ENCODE assay signal across 10 cellular contexts in the genomic region with DNA sequence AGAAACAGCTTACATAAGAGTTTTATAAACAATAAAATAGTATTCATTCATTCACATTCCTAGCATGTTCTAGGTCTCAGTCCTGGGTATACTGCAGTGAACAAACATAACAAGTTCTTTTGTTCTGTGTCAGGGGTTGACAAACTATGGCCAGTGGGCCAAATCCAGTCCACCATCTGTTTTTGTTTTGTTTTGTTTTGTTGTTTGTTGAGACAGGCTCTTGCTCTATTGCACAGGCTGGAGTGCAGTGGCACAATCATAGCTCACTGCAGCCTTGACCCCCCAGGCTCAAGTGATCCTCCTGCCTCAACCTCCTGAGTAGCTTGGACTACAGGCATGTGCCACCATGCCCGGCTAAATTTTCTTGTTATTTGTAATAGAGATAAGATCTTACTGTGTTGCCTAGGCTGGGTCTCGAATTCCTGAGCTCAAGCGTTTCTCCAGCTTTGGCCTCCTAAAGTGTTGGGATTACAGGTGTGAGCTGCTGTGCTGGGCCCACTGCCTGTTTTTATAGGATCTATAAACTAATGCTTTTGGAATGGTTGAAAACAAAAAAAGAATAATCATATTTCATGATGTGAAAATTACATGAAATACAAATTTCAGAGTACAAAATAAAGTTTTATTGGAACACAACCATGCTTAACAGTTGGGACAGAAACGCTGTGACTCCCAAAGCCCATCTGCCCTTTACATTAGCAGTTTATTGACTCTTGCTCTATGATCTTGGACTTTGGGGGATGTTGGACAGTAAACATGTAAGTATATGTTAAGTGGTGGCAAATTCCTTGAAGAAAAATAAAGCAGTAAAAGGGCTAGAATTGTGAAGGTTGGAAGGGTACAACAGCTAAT. TPM values are rescaled to one million over a fixed set of nuclear protein-coding genes. Genes with fewer than 3 reads are reported as not detected.
DNase-seq lines count a peak whose midpoint lies in the region; ATAC-seq lines count a peak whose summit lies in the region.
"Had no signal": no experiment of that assay in that cellular context is flagged by ENCODE, and none has a peak within 500 bp of the region (broad histone marks: within the 10 kb centered on the region; RNA-seq: fewer than 3 reads in every experiment).

No MANE protein-coding gene starts in this region.

- H3K4me1 ChIP-seq in mesenchymal stem cell (ENCODE audit: control insufficient read depth, insufficient read depth, low read depth, low read length): peaks cover 6% of the 10 kb centered on the region

- H4K91ac ChIP-seq in mesenchymal stem cell (ENCODE audit: low read length): no peak overlapping the region

- H3K79me1 ChIP-seq in mesenchymal stem cell (replicated peaks; ENCODE audit: low read length, poor library complexity, severe bottlenecking): no peaks in the 10 kb centered on the region

- no peaks in the 10 kb centered on the region for H3K9me3 ChIP-seq in mesenchymal stem cell (ENCODE audit: control insufficient read depth, low read length)

- peak overlapping the region; percentile 83 for H3K27ac ChIP-seq in cingulate gyrus (ENCODE audit: low read depth, low read length)
- H3K27ac ChIP-seq in mesenchymal stem cell (ENCODE audit: low read length, poor library complexity, severe bottlenecking): peak overlapping the region; percentile 82

- H2BK120ac ChIP-seq in mesenchymal stem cell (ENCODE audit: low read depth, low read length): no peak overlapping the region

- H2BK12ac ChIP-seq in mesenchymal stem cell (ENCODE audit: low read length in 2 of 2): no peak overlapping the region

- H3K36me3 ChIP-seq in mesenchymal stem cell (ENCODE audit: control insufficient read depth in 1 of 2, insufficient read depth in 2 of 2, low read depth in 1 of 2, low read length in 2 of 2): peaks cover 0 to 5% of the 10 kb centered on the region in 2 experiments

- peak overlapping the region in 1 of 2 experiments; percentile 26 for H3K4ac ChIP-seq in mesenchymal stem cell (ENCODE audit: low read depth in 1 of 2, low read length in 2 of 2)

- no peak overlapping the region for H3K23ac ChIP-seq in mesenchymal stem cell (ENCODE audit: low read length in 2 of 2)

- no peak overlapping the region for H2AK5ac ChIP-seq in mesenchymal stem cell (ENCODE audit: low read length, severe bottlenecking)

- no peak overlapping the region for H4K8ac ChIP-seq in mesenchymal stem cell (ENCODE audit: low read length)

- WGBS in mesenchymal stem cell: 92% methylated on average over 4 of the region's 4 CpGs

- intact Hi-C loops in left ventricle myocardium superior (cut with micrococcal nuclease): no loop called here

- H3K14ac ChIP-seq in mesenchymal stem cell (ENCODE audit: low read length in 2 of 2): no peak overlapping the region

- H3K4me3 ChIP-seq in mesenchymal stem cell (ENCODE audit: insufficient read depth in 1 of 2, low read depth in 1 of 2, low read length in 2 of 2): no peak overlapping the region

- ATAC-seq in GM19328 (IDR thresholded peaks at IDR 0.05; ENCODE audit: unreplicated experiment) (no peak), left ventricle myocardium superior (no peak)

- H2BK15ac ChIP-seq in mesenchymal stem cell (ENCODE audit: low read depth, poor library complexity, severe bottlenecking): no peak overlapping the region

- peak overlapping the region; percentile 77 for H3K9ac ChIP-seq in mesenchymal stem cell (ENCODE audit: low read length)

- no peak overlapping the region for H3K4me2 ChIP-seq in mesenchymal stem cell (ENCODE audit: low read length, poor library complexity, severe bottlenecking)

- no peak overlapping the region for H2BK5ac ChIP-seq in mesenchymal stem cell (ENCODE audit: low read depth, low read length, poor library complexity, severe bottlenecking)

- H2AFZ ChIP-seq in mesenchymal stem cell (ENCODE audit: low read depth, low read length): no peak overlapping the region

- H3K18ac ChIP-seq in mesenchymal stem cell (ENCODE audit: low read depth in 1 of 2, low read length in 2 of 2): no peak overlapping the region

- no peaks in the 10 kb centered on the region for H3K27me3 ChIP-seq in mesenchymal stem cell (ENCODE audit: control insufficient read depth in 1 of 2, insufficient read depth in 1 of 2, low read length in 2 of 2)

- DNase-seq in AG20443 (ENCODE audit: low spot score) (peak; percentile 54), M059J (ENCODE audit: low read depth) (peak; percentile 39), mesenchymal stem cell (no peak), SIG-M5 treated with dmso at 0.1 percent for 504 hours (lab: John Stamatoyannopoulos, UW; ENCODE audit: unreplicated experiment) (no peak), left ventricle myocardium superior (no peak)
- no peak for DNase-seq in stimulated activated naive CD4-positive, alpha-beta T cell treated with Interleukin-2 at 50 U/mL for 16 hours (lab: John Stamatoyannopoulos, UW)
- DNase-seq: DMS53, NCI-H524 treated with DMSO at 0.1 percent for 48 hours had no signal

RNA-seq across cellular contexts. Expression of a gene that starts 17.9 kb away (rescaled TPM):
- 190 and 259 TPM in 2 replicates for total RNA-seq in M059J (2014; rRNA removed; shearing (Covaris generic))
- 133 TPM for polyA plus RNA-seq in mesenchymal stem cell (2013, experiment 1 of 2)
- 140 TPM for polyA plus RNA-seq in mesenchymal stem cell (2013, experiment 2 of 2)
- 24.1 TPM for total RNA-seq in left ventricle myocardium superior

RNA-seq across cellular contexts. Expression of a gene that starts 18.5 kb away (rescaled TPM):
- total RNA-seq in M059J (2014; rRNA removed; shearing (Covaris generic)): 32.7 and 49.6 TPM in 2 replicates
- 15.2 TPM for polyA plus RNA-seq in mesenchymal stem cell (2013, experiment 1 of 2)
- 14.9 TPM for polyA plus RNA-seq in mesenchymal stem cell (2013, experiment 2 of 2)
- 12.7 TPM for total RNA-seq in left ventricle myocardium superior

RNA-seq across cellular contexts. Expression of a gene that starts 37.0 kb away (rescaled TPM):
- total RNA-seq in M059J (2014; rRNA removed; shearing (Covaris generic)): 51.5 and 96.3 TPM in 2 replicates
- 62.1 TPM for polyA plus RNA-seq in mesenchymal stem cell (2013, experiment 1 of 2)
- 60.3 TPM for polyA plus RNA-seq in mesenchymal stem cell (2013, experiment 2 of 2)
- total RNA-seq in left ventricle myocardium superior: 14.0 TPM

Comparison
In these comparisons a context has a peak if more than half of its experiments do, and no peak if none do; other contexts are left out.
1. DNase-seq: peak in AG20443 (single experiment) and M059J (single experiment); none in mesenchymal stem cell (single experiment), SIG-M5 treated with dmso at 0.1 percent for 504 hours (single experiment), left ventricle myocardium superior (single experiment) and stimulated activated naive CD4-positive, alpha-beta T cell treated with Interleukin-2 at 50 U/mL for 16 hours (single experiment).